9 cellular contexts compared by ENCODE assay signal in the genomic region with DNA sequence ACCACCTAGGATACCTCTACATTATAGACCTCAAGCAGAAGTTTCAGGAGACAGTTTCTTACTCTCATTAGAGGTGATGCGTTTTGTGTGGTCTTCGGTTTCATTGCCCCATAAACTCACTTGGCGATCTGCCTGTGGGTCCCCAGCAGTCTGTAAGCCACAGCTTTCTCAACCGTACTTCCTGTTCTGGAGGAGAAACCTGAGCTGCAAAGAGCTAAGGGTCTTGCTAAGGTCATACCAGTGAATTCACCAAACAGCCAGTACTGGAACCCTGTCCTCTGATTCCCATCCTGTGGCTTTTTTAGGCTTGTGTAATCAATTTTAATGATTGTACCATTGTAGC.
DNase-seq lines count a peak whose midpoint lies in the region; ATAC-seq, FAIRE-seq and TF ChIP-seq lines count a peak whose summit lies in the region.
"Had no signal": no experiment of that assay in that cellular context is flagged by ENCODE, and none has a peak within 500 bp of the region (broad histone marks: within the 10 kb centered on the region; RNA-seq: fewer than 3 reads in every experiment).

No MANE protein-coding gene starts in this region.

- peak overlapping the region; percentile 15 for H3K4me3 Mint-ChIP-seq in activated T-cell treated with anti-CD3 and anti-CD28 coated beads, Interleukin-2, amount 50 U/mL, for 24 hours
- no peak overlapping the region for H3K4me3 Mint-ChIP-seq in astrocyte (ENCODE audit: unreplicated experiment)
- H3K4me3 Mint-ChIP-seq: stimulated activated naive B cell treated with anti-CD40 and anti-IgM and Interleukin-4, amounts not matched to agents 10 μg/mL and 1 μg/mL and 100 μg/mL, for 72 hours had no signal

- H3K4me1 ChIP-seq in astrocyte (ENCODE audit: insufficient read depth, low read length) (peaks cover 21% of the 10 kb centered on the region), spleen (peaks cover 0 to 31% (median 10%) of the 10 kb centered on the region in 6 donors)

- H3K9me3 ChIP-seq in astrocyte (ENCODE audit: insufficient read depth, low read depth, low read length): no peaks in the 10 kb centered on the region
- H3K9me3 ChIP-seq in spleen: no peaks in the 10 kb centered on the region

- no peak for TF ChIP-seq POLR2A in spleen (IDR thresholded peaks at IDR 0.05)

- H3K4me3 ChIP-seq in astrocyte (ENCODE audit: insufficient read depth, low read depth, low read length) (no peak overlapping the region), spleen (no peak overlapping the region)

- peak; percentile 33 for DNase-seq in activated T-cell treated with anti-CD3 and anti-CD28 coated beads, Interleukin-2, amount 50 U/mL, for 24 hours
- no peak for DNase-seq in activated T-cell treated with anti-CD3 and anti-CD28 coated beads, Interleukin-2, amount 50 U/mL, for 1 hour
- DNase-seq in NAMALWA (ENCODE audit: low spot score): peak; percentile 14
- peak; percentile 81 for DNase-seq in astrocyte (ENCODE audit: low read depth)
- DNase-seq in spleen: peak; percentile 35
- no peak for DNase-seq in occipital lobe (lab: John Stamatoyannopoulos, UW)
- no peak for DNase-seq in stimulated activated CD4-positive, alpha-beta T cell treated with anti-CD3 and anti-CD28 coated beads, Interleukin-2, amount 100 ng/mL, for 24 hours
- DNase-seq: stimulated activated naive B cell treated with anti-CD40 and anti-IgM and Interleukin-4, amounts not matched to agents 10 μg/mL and 1 μg/mL and 100 μg/mL, for 72 hours had no signal

- no peaks in the 10 kb centered on the region for H3K27me3 Mint-ChIP-seq in activated T-cell treated with anti-CD3 and anti-CD28 coated beads, Interleukin-2, amount 50 U/mL, for 24 hours
- H3K27me3 Mint-ChIP-seq in astrocyte (ENCODE audit: low read depth, unreplicated experiment): no peaks in the 10 kb centered on the region

- peak overlapping the region; percentile 74 for H3K4me2 ChIP-seq in astrocyte (ENCODE audit: low read length)

- 19 to 33% (median 28%) methylated on average over 4 of the region's 4 CpGs for WGBS in spleen, 5 donors

- peak overlapping the region; percentile 37 for H3K27ac Mint-ChIP-seq in activated T-cell treated with anti-CD3 and anti-CD28 coated beads, Interleukin-2, amount 50 U/mL, for 24 hours
- H3K27ac Mint-ChIP-seq in astrocyte (ENCODE audit: unreplicated experiment): no peak overlapping the region
- H3K27ac Mint-ChIP-seq: stimulated activated naive B cell treated with anti-CD40 and anti-IgM and Interleukin-4, amounts not matched to agents 10 μg/mL and 1 μg/mL and 100 μg/mL, for 72 hours had no signal

- no peak for ATAC-seq in HG03521 (IDR thresholded peaks at IDR 0.05; ENCODE audit: unreplicated experiment)

- no peak overlapping the region for H3K27ac ChIP-seq in astrocyte (ENCODE audit: low read depth, low read length)
- H3K27ac ChIP-seq in spleen: peak overlapping the region in 4 of 8 donors; percentile 49 to 78 (median 70)

- no peaks in the 10 kb centered on the region for H3K36me3 ChIP-seq in astrocyte (ENCODE audit: insufficient read depth, low read length)
- H3K36me3 ChIP-seq in spleen: no peaks in the 10 kb centered on the region

- TF ChIP-seq CTCF in astrocyte (IDR thresholded peaks at IDR 0.05; ENCODE audit: insufficient read depth, low read depth, low read length): no peak
- no peak for TF ChIP-seq CTCF in spleen (IDR thresholded peaks at IDR 0.05 in 8 of 11, conservative IDR thresholded peaks at IDR 0.05 in 3 of 11)

- no peaks in the 10 kb centered on the region for H4K20me1 ChIP-seq in astrocyte (ENCODE audit: insufficient read depth, low read length)

- no peaks in the 10 kb centered on the region for H3K36me3 Mint-ChIP-seq in activated T-cell treated with anti-CD3 and anti-CD28 coated beads, Interleukin-2, amount 50 U/mL, for 24 hours (ENCODE audit: low read depth)
- peaks cover 2% of the 10 kb centered on the region for H3K36me3 Mint-ChIP-seq in astrocyte (ENCODE audit: low read depth, unreplicated experiment)
- H3K36me3 Mint-ChIP-seq: stimulated activated naive B cell treated with anti-CD40 and anti-IgM and Interleukin-4, amounts not matched to agents 10 μg/mL and 1 μg/mL and 100 μg/mL, for 72 hours had no signal

- no peak for FAIRE-seq in astrocyte (lab: Jason Lieb, UNC)

- H3K27me3 ChIP-seq in astrocyte (ENCODE audit: insufficient read depth, low read length): no peaks in the 10 kb centered on the region
- H3K27me3 ChIP-seq in spleen (replicated peaks in 1 of 7): peaks cover 0 to 8% (median 0%) of the 10 kb centered on the region in 7 donors

- peaks cover 6% of the 10 kb centered on the region for H3K79me2 ChIP-seq in astrocyte (ENCODE audit: insufficient read depth, low read length)

- intact Hi-C loops in spleen (cut with DNase I; ENCODE audit: low total_unique reads): no loop called here

- H3K9me3 Mint-ChIP-seq in activated T-cell treated with anti-CD3 and anti-CD28 coated beads, Interleukin-2, amount 50 U/mL, for 24 hours: no peaks in the 10 kb centered on the region
- H3K9me3 Mint-ChIP-seq in astrocyte (ENCODE audit: unreplicated experiment): peaks cover 3% of the 10 kb centered on the region
- H3K9me3 Mint-ChIP-seq: stimulated activated naive B cell treated with anti-CD40 and anti-IgM and Interleukin-4, amounts not matched to agents 10 μg/mL and 1 μg/mL and 100 μg/mL, for 72 hours had no signal

- peaks cover 63% of the 10 kb centered on the region for H3K4me1 Mint-ChIP-seq in activated T-cell treated with anti-CD3 and anti-CD28 coated beads, Interleukin-2, amount 50 U/mL, for 24 hours (ENCODE audit: low read depth)
- H3K4me1 Mint-ChIP-seq in astrocyte (ENCODE audit: low read depth, unreplicated experiment): peaks cover 16% of the 10 kb centered on the region
- H3K4me1 Mint-ChIP-seq: stimulated activated naive B cell treated with anti-CD40 and anti-IgM and Interleukin-4, amounts not matched to agents 10 μg/mL and 1 μg/mL and 100 μg/mL, for 72 hours had no signal

- H3K9ac ChIP-seq in astrocyte (ENCODE audit: low read length): no peak overlapping the region

- H2AFZ ChIP-seq in astrocyte (ENCODE audit: low read depth, low read length): no peak overlapping the region

Comparison
In these comparisons a context has a peak if more than half of its experiments do, and no peak if none do; other contexts are left out.
1. DNase-seq: peak in activated T-cell treated with anti-CD3 and anti-CD28 coated beads, Interleukin-2, amount 50 U/mL, for 24 hours (single experiment), NAMALWA (single experiment), astrocyte (single experiment) and spleen (single experiment); none in activated T-cell treated with anti-CD3 and anti-CD28 coated beads, Interleukin-2, amount 50 U/mL, for 1 hour (single experiment), occipital lobe (single experiment) and stimulated activated CD4-positive, alpha-beta T cell treated with anti-CD3 and anti-CD28 coated beads, Interleukin-2, amount 100 ng/mL, for 24 hours (0 of 2).